22 cellular contexts compared by ENCODE assay signal in genomic region chr9:83636813-83637212, GRCh38. TPM values are rescaled to one million over a fixed set of nuclear protein-coding genes. Genes with fewer than 3 reads are reported as not detected.
"Had no signal": no experiment of that assay in that cellular context is flagged by ENCODE, and none has a peak within 500 bp of the region (broad histone marks: within the 10 kb centered on the region; RNA-seq: fewer than 3 reads in every experiment).

No MANE protein-coding gene starts in this region.

- H3K9me3 ChIP-seq: colonic mucosa, lower lobe of right lung, mucosa of descending colon, testis, vagina had no signal

- DNase-seq: activated CD4-positive, alpha-beta T cell treated with anti-CD3 and anti-CD28 coated beads for 1 hour; activated CD8-positive, alpha-beta memory T cell treated with anti-CD3 and anti-CD28 coated beads, Interleukin-2, amount 50 U/mL, for 48 hours; activated naive CD4-positive, alpha-beta T cell treated with anti-CD3 and anti-CD28 coated beads for 36 hours; activated naive CD8-positive, alpha-beta T cell treated with anti-CD3 and anti-CD28 coated beads, Interleukin-2, amount 10 ng/mL, durations not matched to agents 7 days and 5 days; activated T-cell treated with anti-CD3 and anti-CD28 coated beads, Interleukin-2, amount 50 U/mL, for 4 hours; amniotic stem cell; colonic mucosa; dorsolateral prefrontal cortex; effector memory CD8-positive, alpha-beta T cell; kidney; lower lobe of right lung; mesendoderm; mucosa of descending colon; nephron progenitor cell; stimulated activated CD4-positive, alpha-beta T cell treated with anti-CD3 and anti-CD28 coated beads, Interleukin-2, amount 100 ng/mL, for 24 hours; testis; WERI-Rb-1 had no signal

- H3K27ac Mint-ChIP-seq: activated naive CD4-positive, alpha-beta T cell treated with anti-CD3 and anti-CD28 coated beads for 36 hours; activated naive CD8-positive, alpha-beta T cell treated with anti-CD3 and anti-CD28 coated beads, Interleukin-2, amount 10 ng/mL, durations not matched to agents 7 days and 5 days; nephron progenitor cell; stimulated activated memory B cell treated with anti-CD40 and anti-IgM and Interleukin-4, amounts not matched to agents 10 μg/mL and 1 μg/mL and 100 μg/mL, for 72 hours had no signal

- H3K27ac ChIP-seq: colonic mucosa, lower lobe of right lung, parathyroid adenoma, testis, vagina, WERI-Rb-1 had no signal

- H3K27me3 Mint-ChIP-seq: activated naive CD8-positive, alpha-beta T cell treated with anti-CD3 and anti-CD28 coated beads, Interleukin-2, amount 10 ng/mL, durations not matched to agents 7 days and 5 days; effector memory CD8-positive, alpha-beta T cell; stimulated activated memory B cell treated with anti-CD40 and anti-IgM and Interleukin-4, amounts not matched to agents 10 μg/mL and 1 μg/mL and 100 μg/mL, for 72 hours had no signal

- H3K9me3 Mint-ChIP-seq: activated naive CD4-positive, alpha-beta T cell treated with anti-CD3 and anti-CD28 coated beads for 36 hours; activated naive CD8-positive, alpha-beta T cell treated with anti-CD3 and anti-CD28 coated beads, Interleukin-2, amount 10 ng/mL, durations not matched to agents 7 days and 5 days; activated T-cell treated with anti-CD3 and anti-CD28 coated beads, Interleukin-2, amount 50 U/mL, for 4 hours; effector memory CD8-positive, alpha-beta T cell; nephron progenitor cell; stimulated activated memory B cell treated with anti-CD40 and anti-IgM and Interleukin-4, amounts not matched to agents 10 μg/mL and 1 μg/mL and 100 μg/mL, for 72 hours had no signal

- ATAC-seq: activated T-cell treated with anti-CD3 and anti-CD28 coated beads, Interleukin-2, amount 50 U/mL, for 4 hours; effector memory CD8-positive, alpha-beta T cell; esophagus mucosa; lower lobe of right lung; mucosa of descending colon; sciatic nerve; stimulated activated memory B cell treated with anti-CD40 and anti-IgM and Interleukin-4, amounts not matched to agents 10 μg/mL and 1 μg/mL and 100 μg/mL, for 72 hours had no signal

- H3K27me3 ChIP-seq: colonic mucosa, dorsolateral prefrontal cortex, testis, vagina had no signal

- H3K4me3 ChIP-seq: colonic mucosa, dorsolateral prefrontal cortex, lower lobe of right lung, mucosa of descending colon, testis, vagina had no signal

- H3K36me3 ChIP-seq: colonic mucosa, lower lobe of right lung, vagina, WERI-Rb-1 had no signal

- H3K4me1 ChIP-seq: colonic mucosa, lower lobe of right lung, parathyroid adenoma, testis, vagina had no signal

- H3K4me1 Mint-ChIP-seq: activated naive CD8-positive, alpha-beta T cell treated with anti-CD3 and anti-CD28 coated beads, Interleukin-2, amount 10 ng/mL, durations not matched to agents 7 days and 5 days; nephron progenitor cell; stimulated activated memory B cell treated with anti-CD40 and anti-IgM and Interleukin-4, amounts not matched to agents 10 μg/mL and 1 μg/mL and 100 μg/mL, for 72 hours had no signal

- H3K4me3 Mint-ChIP-seq: activated naive CD4-positive, alpha-beta T cell treated with anti-CD3 and anti-CD28 coated beads for 36 hours; activated naive CD8-positive, alpha-beta T cell treated with anti-CD3 and anti-CD28 coated beads, Interleukin-2, amount 10 ng/mL, durations not matched to agents 7 days and 5 days; activated T-cell treated with anti-CD3 and anti-CD28 coated beads, Interleukin-2, amount 50 U/mL, for 4 hours; effector memory CD8-positive, alpha-beta T cell; nephron progenitor cell; stimulated activated memory B cell treated with anti-CD40 and anti-IgM and Interleukin-4, amounts not matched to agents 10 μg/mL and 1 μg/mL and 100 μg/mL, for 72 hours had no signal

RNA-seq across cellular contexts. Expression of gene IDNK, which starts 13.9 kb away (rescaled TPM):
- total RNA-seq: vagina had no signal
